In the genomic region with DNA sequence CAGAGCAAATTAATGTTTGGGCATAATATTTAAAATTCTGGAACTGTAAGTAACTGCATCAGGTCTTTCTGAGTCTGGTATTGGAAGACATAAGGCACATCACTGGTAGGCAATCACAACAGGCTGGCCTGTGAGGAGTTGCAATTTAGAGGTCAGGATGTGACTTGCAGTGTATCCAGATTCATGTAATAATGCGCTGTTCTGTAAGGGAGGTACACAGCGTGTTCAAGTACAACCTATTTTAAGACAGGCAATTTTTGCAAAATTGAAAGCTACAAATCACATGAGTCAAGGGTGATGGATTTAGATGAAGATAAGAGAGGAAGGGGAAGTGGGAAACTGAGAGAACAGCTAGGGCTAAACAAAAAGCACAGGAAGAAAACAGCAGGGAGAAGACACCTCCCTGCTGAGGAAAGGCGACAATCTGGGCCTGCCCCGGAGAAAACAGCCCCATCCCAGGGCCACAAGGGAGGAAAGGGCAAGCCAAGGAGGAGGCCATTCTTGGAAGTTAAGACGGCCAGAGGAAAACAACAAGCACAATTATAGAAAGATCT, we compare ENCODE assay signal across 28 cellular contexts.
DNase-seq lines count a peak whose midpoint lies in the region; ATAC-seq and TF ChIP-seq lines count a peak whose summit lies in the region.
"Had no signal": no experiment of that assay in that cellular context is flagged by ENCODE, and none has a peak within 500 bp of the region (broad histone marks: within the 10 kb centered on the region; RNA-seq: fewer than 3 reads in every experiment).

No MANE protein-coding gene starts in this region.

- H3K4me3 ChIP-seq in NB4 (ENCODE audit: low read depth, low read length), result no peak overlapping the region
- H3K4me3 ChIP-seq in left ventricle myocardium inferior, result no peak overlapping the region
- H3K4me3 ChIP-seq in parathyroid adenoma (ENCODE audit: low read depth, low read length), result no peak overlapping the region
- H3K4me3 ChIP-seq: body of pancreas, lung, upper lobe of left lung had no signal

- ATAC-seq in HG03135 (IDR thresholded peaks at IDR 0.05; ENCODE audit: unreplicated experiment) (no peak), GM21619 (IDR thresholded peaks at IDR 0.05; ENCODE audit: unreplicated experiment) (no peak)
- ATAC-seq: activated naive CD8-positive, alpha-beta T cell treated with anti-CD3 and anti-CD28 coated beads, Interleukin-2, amount 50 U/mL, for 24 hours; body of pancreas; PC-3; sciatic nerve; stimulated activated memory B cell treated with anti-CD40 and anti-IgM and Interleukin-4, amounts not matched to agents 10 μg/mL and 1 μg/mL and 100 μg/mL, for 72 hours; WTC11 had no signal

- no peaks in the 10 kb centered on the region for H3K27me3 ChIP-seq in left ventricle myocardium inferior (ENCODE audit: low read depth)
- no peaks in the 10 kb centered on the region for H3K27me3 ChIP-seq in parathyroid adenoma (ENCODE audit: control insufficient read depth, insufficient read depth, low read length)
- H3K27me3 ChIP-seq: body of pancreas, upper lobe of left lung had no signal

- H3K9ac ChIP-seq in parathyroid adenoma, result no peak overlapping the region

- no peak overlapping the region for H3K4me2 ChIP-seq in parathyroid adenoma (ENCODE audit: low read length)

- H3K27ac ChIP-seq in left ventricle myocardium inferior (replicated peaks), result peak overlapping the region; percentile 70
- peak overlapping the region; percentile 36 for H3K27ac ChIP-seq in parathyroid adenoma
- H3K27ac ChIP-seq: 22Rv1, body of pancreas had no signal

- H3K79me2 ChIP-seq in parathyroid adenoma, result no peaks in the 10 kb centered on the region

- H3K36me3 ChIP-seq in left ventricle myocardium inferior (no peaks in the 10 kb centered on the region), parathyroid adenoma (ENCODE audit: control insufficient read depth, insufficient read depth, low read length) (no peaks in the 10 kb centered on the region)
- H3K36me3 ChIP-seq: upper lobe of left lung had no signal

- no peak for TF ChIP-seq CTCF in NB4 (IDR thresholded peaks at IDR 0.05; ENCODE audit: low read depth, low read length)
- TF ChIP-seq CTCF in left ventricle myocardium inferior (IDR thresholded peaks at IDR 0.05; ENCODE audit: borderline replicate concordance), result no peak
- no peak for TF ChIP-seq CTCF in parathyroid adenoma (IDR thresholded peaks at IDR 0.05)

- H3K9me3 ChIP-seq in left ventricle myocardium inferior (replicated peaks) (no peaks in the 10 kb centered on the region), parathyroid adenoma (ENCODE audit: control insufficient read depth, low read length) (no peaks in the 10 kb centered on the region)
- H3K9me3 ChIP-seq: body of pancreas, upper lobe of left lung had no signal

- TF ChIP-seq POLR2A in NB4 (IDR thresholded peaks at IDR 0.05; ENCODE audit: extremely low read depth, insufficient read length), result no peak

- intact Hi-C loops in left ventricle myocardium inferior (cut with micrococcal nuclease), result no loop called here

- peaks cover 79% of the 10 kb centered on the region for H3K4me1 ChIP-seq in left ventricle myocardium inferior
- no peaks in the 10 kb centered on the region for H3K4me1 ChIP-seq in parathyroid adenoma

- no peak overlapping the region for H2AFZ ChIP-seq in parathyroid adenoma

- DNase-seq in NOMO-1 treated with DMSO at 0.1 percent for 48 hours (lab: John Stamatoyannopoulos, UW; ENCODE audit: unreplicated experiment) (peak; percentile 65), NOMO-1 treated with dmso at 0.1 percent for 144 hours (lab: John Stamatoyannopoulos, UW; ENCODE audit: unreplicated experiment) (no peak), NB4 (ENCODE audit: low read depth) (peak; percentile 3), left ventricle myocardium inferior (peak; percentile 18)
- DNase-seq in stimulated activated CD4-positive, alpha-beta T cell treated with anti-CD3 and anti-CD28 coated beads, Interleukin-4, amount 100 ng/mL, for 24 hours, result no peak
- DNase-seq: activated CD4-positive, alpha-beta T cell treated with anti-CD3 and anti-CD28 coated beads, Interleukin-2, amount 50 U/mL, for 1 hour; activated naive CD8-positive, alpha-beta T cell treated with anti-CD3 and anti-CD28 coated beads, Interleukin-2, amount 50 U/mL, for 24 hours; activated T-cell treated with anti-CD3 and anti-CD28 coated beads, Interleukin-2, amount 50 U/mL, for 48 hours; body of pancreas; CD4-positive, alpha-beta T cell; islet precursor cell; NCI-H1417 treated with DMSO at 0.1 percent for 48 hours; NCI-H2081 treated with DMSO at 0.1 percent for 48 hours; NCI-H446 treated with DMSO at 0.1 percent for 48 hours; PC-3; posterior cingulate gyrus; SHP77; stimulated activated CD4-positive, alpha-beta T cell treated with anti-CD3 and anti-CD28 coated beads, Interleukin-4, amount 100 ng/mL, for 4 hours; substantia nigra; upper lobe of left lung had no signal

Comparison
In these comparisons a context has a peak if more than half of its experiments do, and no peak if none do; other contexts are left out.
1. DNase-seq: peak in NOMO-1 treated with DMSO at 0.1 percent for 48 hours (single experiment), NB4 (single experiment) and left ventricle myocardium inferior (single experiment); none in NOMO-1 treated with dmso at 0.1 percent for 144 hours (single experiment) and stimulated activated CD4-positive, alpha-beta T cell treated with anti-CD3 and anti-CD28 coated beads, Interleukin-4, amount 100 ng/mL, for 24 hours (single experiment).